Comparison of ENCODE assay signal across 8 cellular contexts in the genomic region with DNA sequence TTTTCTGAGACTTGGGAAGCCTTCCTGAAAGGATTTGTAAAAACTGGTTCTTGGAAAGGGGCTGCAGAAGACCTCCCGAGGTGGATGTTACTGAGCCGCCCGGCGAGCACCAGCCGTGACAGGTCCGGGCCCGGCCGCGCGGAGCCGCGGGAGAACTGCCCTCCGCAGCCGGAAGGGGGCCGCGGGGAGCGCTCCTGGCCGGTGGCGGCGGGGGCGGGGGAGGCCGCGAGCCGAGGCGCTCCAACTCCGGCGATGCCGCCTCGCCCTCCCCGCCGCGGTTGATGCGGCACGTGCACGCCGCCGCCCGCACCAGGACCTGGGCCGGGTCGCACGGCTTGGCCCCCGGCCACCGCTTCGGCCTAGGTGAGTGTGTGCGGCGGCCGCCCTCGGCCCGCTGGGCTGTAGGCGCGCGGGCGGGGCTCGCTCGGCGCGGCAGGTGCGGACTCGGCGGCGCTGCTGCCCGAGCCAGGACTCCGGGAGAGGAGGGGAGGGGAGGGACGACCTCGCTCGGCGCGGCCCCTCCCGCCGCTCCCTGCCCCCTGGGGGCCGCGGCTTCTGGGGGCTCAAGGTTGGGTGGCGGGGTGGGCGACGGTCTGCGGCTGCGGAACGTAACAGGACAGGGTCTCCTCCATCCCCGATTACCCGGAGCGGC. TPM values are rescaled to one million over a fixed set of nuclear protein-coding genes. Genes with fewer than 3 reads are reported as not detected.
DNase-seq lines count a peak whose midpoint lies in the region; ATAC-seq, FAIRE-seq and TF ChIP-seq lines count a peak whose summit lies in the region.

No MANE protein-coding gene starts in this region.

- peak; percentile 75 for DNase-seq in GM10266 (ENCODE audit: extremely low spot score)
- peak; percentile 33 to 47 for DNase-seq in Kasumi-1 (lab: John Stamatoyannopoulos, UW)
- DNase-seq in T-helper 9 cell, result peak; percentile 46
- no peak for DNase-seq in GM12878 (ENCODE audit: low read depth, low spot score)
- peak; percentile 47 to 74 for DNase-seq in gastrocnemius medialis
- DNase-seq in SHP77 treated with DMSO at 0.1 percent for 48 hours (lab: John Stamatoyannopoulos, UW), result no peak

- intact Hi-C loops in GM12878 (cut with micrococcal nuclease; ENCODE audit: unreplicated experiment) (loop anchor here (2.0 to 10.0 kb wide), 5 partner anchors 47 to 927 kb away; no protein-coding TSS in a partner anchor), gastrocnemius medialis (cut with DNase I; ENCODE audit: low total_unique reads) (loop anchor here (2.0 to 10.0 kb wide), 7 partner anchors 99 to 714 kb away; no protein-coding TSS in a partner anchor)

- no peak overlapping the region; the same call in 1 of the 2 replicates for H3K9ac ChIP-seq in GM12878 (ENCODE audit: control insufficient read depth, insufficient read depth, low read length)

- no peaks in the 10 kb centered on the region for H4K20me1 ChIP-seq in GM12878 (ENCODE audit: control insufficient read depth, insufficient read depth)

- H3K36me3 ChIP-seq in GM12878 (ENCODE audit: control insufficient read depth in 2 of 2, insufficient read depth in 2 of 2, low read length in 1 of 2) (no peaks in the 10 kb centered on the region), gastrocnemius medialis (peaks cover 0 to 15% of the 10 kb centered on the region in 2 donors)

- FAIRE-seq in GM12878 (lab: Jason Lieb, UNC), result no peak

- H3K4me1 ChIP-seq in GM12878 (ENCODE audit: control insufficient read depth, insufficient read depth, low read length), result peaks cover 7% of the 10 kb centered on the region; the same call in 1 of the 2 replicates
- H3K4me1 ChIP-seq in gastrocnemius medialis, result peaks cover 20 to 27% of the 10 kb centered on the region in 2 donors

- peaks cover 6 to 11% of the 10 kb centered on the region in 2 experiments; a peak in 3 of 4 replicates for H3K27me3 ChIP-seq in GM12878 (replicated peaks in 1 of 2; ENCODE audit: control insufficient read depth in 2 of 2, insufficient read depth in 2 of 2, low read length in 1 of 2)
- H3K27me3 ChIP-seq in gastrocnemius medialis, result no peaks in the 10 kb centered on the region

- in situ Hi-C loops in GM12878 (cut with MboI), result no loop called here
- in situ Hi-C loops in gastrocnemius medialis (cut with MboI; ENCODE audit: low sequenced_read_pairs in 4 of 4), result loop anchor here (10.0 to 25.0 kb wide), 4 partner anchors 267 to 864 kb away; no protein-coding TSS in a partner anchor

- TF ChIP-seq CTCF in GM10266 (IDR thresholded peaks at IDR 0.05; ENCODE audit: control insufficient read depth, insufficient read depth, low read depth, missing control alignments) (peak; percentile 59), GM12878 (IDR thresholded peaks at IDR 0.05 in 2 of 3, conservative IDR thresholded peaks at IDR 0.05 in 1 of 3; ENCODE audit: control insufficient read depth in 2 of 3, extremely low read depth in 1 of 3, insufficient read depth in 1 of 3, low read depth in 3 of 3, low read length in 3 of 3) (peak; percentile 34 to 48 (median 40); a peak in 5 of 6 replicates), gastrocnemius medialis (IDR thresholded peaks at IDR 0.05 in 4 of 5, conservative IDR thresholded peaks at IDR 0.05 in 1 of 5) (peak; percentile 46 to 87 (median 78))

- no TSS peak for BruUV-seq in GM12878 (replicated peaks; lab: Mats Ljungman, UMichigan)

- H2AFZ ChIP-seq in GM12878 (ENCODE audit: control insufficient read depth, low read depth, low read length), result peak overlapping the region; percentile 83

- POLR2A ChIA-PET in GM12878 (lab: Charles Lee), result interaction anchor here (3.4 kb wide), 1 partner anchor 13 kb away, joined by 21 read pairs; no protein-coding TSS in a partner anchor

- H3K27ac ChIP-seq in GM12878 (ENCODE audit: control insufficient read depth, insufficient read depth) (no peak overlapping the region), gastrocnemius medialis (peak overlapping the region; percentile 91 to 98 (median 96))

- ATAC-seq in GM21825 (IDR thresholded peaks at IDR 0.05; ENCODE audit: unreplicated experiment) (peak; percentile 62), GM12878 (peak; percentile 79), gastrocnemius medialis (peak; percentile 48 to 50)

- peak overlapping the region; percentile 98 for H3K4me2 ChIP-seq in GM12878 (ENCODE audit: control insufficient read depth, insufficient read depth)

- TF ChIP-seq RAD21 in GM12878 (IDR thresholded peaks at IDR 0.05; ENCODE audit: insufficient read depth, low read depth, low read length), result peak; percentile 41

- H3K4me3 ChIP-seq in GM12878, result peak overlapping the region; percentile 63
- H3K4me3 ChIP-seq in iPS-11a (ENCODE audit: low read depth, low read length), result peak overlapping the region; percentile 68
- peak overlapping the region; percentile 82 to 94 (median 88) for H3K4me3 ChIP-seq in gastrocnemius medialis

- no peaks in the 10 kb centered on the region; the same call in 2 of the 3 replicates for H3K9me3 ChIP-seq in GM12878 (replicated peaks; ENCODE audit: control insufficient read depth, insufficient read depth, low read length)
- H3K9me3 ChIP-seq in gastrocnemius medialis, result no peaks in the 10 kb centered on the region

- no peak for TF ChIP-seq EP300 in GM12878 (IDR thresholded peaks at IDR 0.05; ENCODE audit: borderline replicate concordance in 1 of 2, control insufficient read depth in 1 of 2, low read depth in 2 of 2, low read length in 2 of 2)

- under 1% methylated on average over 31 of the region's 81 CpGs for WGBS in GM12878 (ENCODE audit: insufficient coverage, insufficient replicate concordance, low lambda C conversion rate, missing lambda C conversion rate)

- SMC1A ChIA-PET in GM12878 (lab: Charles Lee; ENCODE audit: uncharacterized antibody, unreplicated experiment), result interaction anchor here (1.1 to 9.9 kb wide), 5 partner anchors 82 to 262 kb away, joined by 3 to 74 read pairs (median 5); no protein-coding TSS in a partner anchor

- CTCF ChIA-PET in GM12878 (lab: Yijun Ruan, JAX), result interaction anchor here (1.0 to 15.6 kb wide), 8 partner anchors 13 to 296 kb away, joined by 4 to 122 read pairs (median 14); no protein-coding TSS in a partner anchor

- RAD21 ChIA-PET in GM12878 (lab: Charles Lee; ENCODE audit: unreplicated experiment), result interaction anchor here (0.7 to 7.8 kb wide), 7 partner anchors 12 to 261 kb away, joined by 3 to 66 read pairs (median 12); no protein-coding TSS in a partner anchor

- TF ChIP-seq POLR2A in GM12878 (IDR thresholded peaks at IDR 0.05; ENCODE audit: low read depth, low read length) (no peak), gastrocnemius medialis (IDR thresholded peaks at IDR 0.05) (peak; percentile 61 to 69)

- no peaks in the 10 kb centered on the region for H3K79me2 ChIP-seq in GM12878 (ENCODE audit: control insufficient read depth, insufficient read depth, low read length)

TF ChIP-seq in GM12878, 131 proteins besides CTCF, POLR2A, EP300 and RAD21 (continues in another document):
- TF ChIP-seq PML (IDR thresholded peaks at IDR 0.05; ENCODE audit: low read length), result no peak
- TF ChIP-seq MTA2 (IDR thresholded peaks at IDR 0.05; ENCODE audit: low read depth), result no peak
- no peak for TF ChIP-seq KLF5 (IDR thresholded peaks at IDR 0.05; ENCODE audit: partially characterized antibody)
- no peak for TF ChIP-seq SPI1 (IDR thresholded peaks at IDR 0.05; ENCODE audit: borderline replicate concordance, insufficient read depth, low read depth, low read length)
- no peak for TF ChIP-seq NFXL1 (IDR thresholded peaks at IDR 0.05; ENCODE audit: borderline replicate concordance)
- no peak for TF ChIP-seq KDM1A (IDR thresholded peaks at IDR 0.05; ENCODE audit: borderline replicate concordance)
- no peak for TF ChIP-seq CBFB (IDR thresholded peaks at IDR 0.05; ENCODE audit: low read depth)
- TF ChIP-seq, protein P1, sequence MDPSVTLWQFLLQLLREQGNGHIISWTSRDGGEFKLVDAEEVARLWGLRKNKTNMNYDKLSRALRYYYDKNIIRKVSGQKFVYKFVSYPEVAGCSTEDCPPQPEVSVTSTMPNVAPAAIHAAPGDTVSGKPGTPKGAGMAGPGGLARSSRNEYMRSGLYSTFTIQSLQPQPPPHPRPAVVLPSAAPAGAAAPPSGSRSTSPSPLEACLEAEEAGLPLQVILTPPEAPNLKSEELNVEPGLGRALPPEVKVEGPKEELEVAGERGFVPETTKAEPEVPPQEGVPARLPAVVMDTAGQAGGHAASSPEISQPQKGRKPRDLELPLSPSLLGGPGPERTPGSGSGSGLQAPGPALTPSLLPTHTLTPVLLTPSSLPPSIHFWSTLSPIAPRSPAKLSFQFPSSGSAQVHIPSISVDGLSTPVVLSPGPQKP (IDR thresholded peaks at IDR 0.05; ENCODE audit: low read depth, low read length), result no peak
- TF ChIP-seq POLR2AphosphoS2 (IDR thresholded peaks at IDR 0.05; ENCODE audit: low read depth, low read length), result no peak
- TF ChIP-seq SMARCA5 (IDR thresholded peaks at IDR 0.05), result peak; percentile 77
- TF ChIP-seq CREB1 (IDR thresholded peaks at IDR 0.05; ENCODE audit: low read depth), result no peak

RNA-seq across cellular contexts. Expression of a gene that starts 1.7 kb away (rescaled TPM):
- 4.5 and 4.8 TPM in 2 replicates for total RNA-seq in GM12878 (2013; cell fraction: nucleolus; rRNA removed)
- 0.11 and 0.40 TPM in 2 replicates for total RNA-seq in GM12878 (2014; rRNA removed)
- total RNA-seq in GM12878 (2014; rRNA removed; fragmentation: Illumina TruSeq; extraction: Trizol), result 0.27 and 0.28 TPM in 2 replicates
- total RNA-seq in GM12878 (2021), result 0.56 and 0.67 TPM in 2 replicates
- polyA plus RNA-seq in GM12878 (2011; ENCODE audit: low read depth), result not detected
- polyA plus RNA-seq in GM12878 (2011; rRNA removed), result 5.5 and 5.7 TPM in 2 replicates
- polyA plus RNA-seq in GM12878 (2011; cell fraction: cytosol; rRNA removed), result 3.4 and 4.8 TPM in 2 replicates
- polyA plus RNA-seq in GM12878 (2011; cell fraction: nucleus; rRNA removed), result 6.4 and 6.6 TPM in 2 replicates
- 0.46 and 0.76 TPM in 2 replicates for polyA plus RNA-seq in GM12878 (2012)
- 0.06 and 0.15 TPM in 2 replicates for polyA plus RNA-seq in GM12878 (2014; fragmentation: Illumina TruSeq; extraction: Trizol)
- under 1 TPM in 1 of 2 experiments, not detected in 1; 0.05 TPM for polyA plus RNA-seq in GM12878 (2014; fragmentation: Nextera tagmentation; extraction: Ambion mirVana)
- polyA plus RNA-seq in GM12878 (2014; rRNA removed), result 0.12 and 0.75 TPM in 2 replicates
- under 1 TPM in 1 of 2 experiments, not detected in 1; 0.20 TPM for polyA plus RNA-seq in GM12878 (2016; fragmentation: Nextera tagmentation; extraction: Ambion mirVana)
- 5.6 and 6.9 TPM in 2 replicates for polyA minus RNA-seq in GM12878 (2011; rRNA and poly(A)+ RNA removed)
- 1.4 and 4.1 TPM in 2 replicates for polyA minus RNA-seq in GM12878 (2011; cell fraction: cytosol; rRNA and poly(A)+ RNA removed)
- 8.9 and 10.3 TPM in 2 replicates for polyA minus RNA-seq in GM12878 (2011; cell fraction: nucleus; rRNA and poly(A)+ RNA removed)
- 10 to 100 TPM; 32.8 to 72.2 (median 50.9) TPM for total RNA-seq in gastrocnemius medialis

Comparison
In these comparisons a context has a peak if more than half of its experiments do, and no peak if none do; other contexts are left out.
1. DNase-seq: peak in GM10266 (single experiment), Kasumi-1 (2 of 2), T-helper 9 cell (single experiment) and gastrocnemius medialis (2 of 2); none in GM12878 (single experiment) and SHP77 treated with DMSO at 0.1 percent for 48 hours (single experiment).
2. RNA of a gene that starts 1.7 kb away (total RNA-seq): 32.8 to 72.2 TPM in gastrocnemius medialis; 0.11 to 4.8 TPM in GM12878; every median in the first group is over 4 times any median in the second.
3. Peak in every context shown above with its lines, with median percentiles within 50 percentile points of each other: CTCF ChIP-seq, ATAC-seq and H3K4me3 ChIP-seq.